ENCODE assay signal across 8 cellular contexts in the genomic region with DNA sequence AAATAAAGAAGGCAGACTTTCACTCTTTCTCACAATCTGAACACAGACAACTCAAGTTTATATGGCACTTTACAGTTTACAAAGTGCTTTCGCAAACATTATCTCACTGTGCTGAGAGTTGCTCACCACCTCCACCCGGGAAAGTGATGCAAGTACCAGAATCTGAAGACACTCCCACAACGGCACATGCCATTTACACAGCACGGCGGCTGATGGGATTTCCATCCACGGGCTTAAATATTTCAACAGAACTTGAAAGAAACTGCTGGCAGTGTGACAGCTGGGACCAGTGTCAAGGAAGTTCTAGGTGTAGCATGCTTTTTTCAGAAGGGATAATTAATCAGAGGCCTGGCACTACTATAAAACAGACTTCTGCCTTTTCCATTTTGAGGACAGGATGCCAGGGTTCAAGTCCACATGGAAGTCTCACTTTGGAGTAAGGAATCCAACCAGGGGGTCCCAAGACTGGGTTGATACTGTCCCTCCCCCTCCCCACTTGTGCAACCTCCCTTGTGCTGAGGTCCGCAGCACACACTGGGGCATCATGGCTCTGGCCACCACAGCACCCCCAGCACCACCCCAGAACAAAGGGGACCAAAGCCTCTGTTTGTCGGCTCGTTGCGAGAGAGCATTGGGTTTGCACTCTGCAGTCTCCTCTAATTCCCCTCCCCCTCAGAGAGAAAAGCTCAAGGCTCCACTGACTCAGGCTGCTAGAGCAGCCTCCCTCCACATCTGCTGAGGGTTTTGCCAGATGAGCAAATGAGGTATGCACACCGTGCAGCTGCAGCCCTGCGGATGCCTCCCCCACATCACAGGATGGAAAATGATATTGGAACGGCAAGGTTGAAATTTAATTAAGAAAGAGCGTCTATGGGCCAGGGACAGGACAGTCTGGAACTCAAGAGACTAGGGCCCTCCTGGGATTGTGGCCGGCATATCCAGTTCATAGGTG.
DNase-seq lines count a peak whose midpoint lies in the region; ATAC-seq, FAIRE-seq and TF ChIP-seq lines count a peak whose summit lies in the region.

No MANE protein-coding gene starts in this region.

- H3K4me3 Mint-ChIP-seq in Caco-2 (ENCODE audit: unreplicated experiment), result no peak overlapping the region

- peaks cover 5% of the 10 kb centered on the region for H3K36me3 Mint-ChIP-seq in Caco-2 (ENCODE audit: insufficient read depth, unreplicated experiment)

- no peak overlapping the region for H3K27ac Mint-ChIP-seq in Caco-2 (ENCODE audit: unreplicated experiment)

- no peaks in the 10 kb centered on the region for H3K36me3 ChIP-seq in Caco-2 (ENCODE audit: control insufficient read depth, insufficient read depth, low read length)

- DNase-seq in Caco-2 (peak; percentile 29 to 34), NB4 (ENCODE audit: low read depth) (peak; percentile 12), choroid plexus epithelial cell (ENCODE audit: low read depth) (peak; percentile 58), omental fat pad (ENCODE audit: low spot score) (peak; percentile 58), NCI-H2029 (lab: John Stamatoyannopoulos, UW) (no peak), HTR-8/SVneo (ENCODE audit: insufficient read length, low spot score) (no peak)

- no peak for TF ChIP-seq POLR2A in NB4 (IDR thresholded peaks at IDR 0.05; ENCODE audit: extremely low read depth, insufficient read length)

- TF ChIP-seq CTCF in Caco-2 (IDR thresholded peaks at IDR 0.05; ENCODE audit: insufficient read depth in 1 of 2, low read depth in 1 of 2, low read length in 1 of 2, severe bottlenecking in 1 of 2, unreplicated experiment in 1 of 2) (no peak), NB4 (IDR thresholded peaks at IDR 0.05; ENCODE audit: low read depth, low read length) (no peak), choroid plexus epithelial cell (conservative IDR thresholded peaks at IDR 0.05; ENCODE audit: low read depth, low read length) (no peak), omental fat pad (IDR thresholded peaks at IDR 0.05) (no peak)

- no peaks in the 10 kb centered on the region for H3K27me3 ChIP-seq in Caco-2 (replicated peaks; ENCODE audit: control insufficient read depth, insufficient read depth, low read length)

- H3K4me1 ChIP-seq in Caco-2, result peaks cover 23% of the 10 kb centered on the region

- no peaks in the 10 kb centered on the region for H3K9me3 ChIP-seq in Caco-2

- intact Hi-C loops in Caco-2 (cut with micrococcal nuclease; ENCODE audit: unreplicated experiment), result no loop called here

- POLR2A ChIA-PET in Caco-2 (lab: Charles Lee), result interaction anchor here (0.6 kb wide), 1 partner anchor 48 kb away, joined by 5 read pairs; no protein-coding TSS in a partner anchor

- no TSS peak for BruUV-seq in Caco-2 (replicated peaks; lab: Mats Ljungman, UMichigan)

- H3K27me3 Mint-ChIP-seq in Caco-2 (ENCODE audit: insufficient read depth, unreplicated experiment), result no peaks in the 10 kb centered on the region

- H3K4me3 ChIP-seq in Caco-2 (ENCODE audit: low read depth, low read length) (no peak overlapping the region), NB4 (ENCODE audit: low read depth, low read length) (no peak overlapping the region), choroid plexus epithelial cell (ENCODE audit: low read depth, low read length) (no peak overlapping the region)

- peaks cover 13% of the 10 kb centered on the region for H3K4me1 Mint-ChIP-seq in Caco-2 (ENCODE audit: low read depth, unreplicated experiment)

- ATAC-seq in omental fat pad (ENCODE audit: low FRiP score), result peak; percentile 84
- ATAC-seq in HG03135 (IDR thresholded peaks at IDR 0.05; ENCODE audit: unreplicated experiment), result no peak
- ATAC-seq in GM18870 (IDR thresholded peaks at IDR 0.05; ENCODE audit: unreplicated experiment), result no peak

- no peaks in the 10 kb centered on the region for H3K9me3 Mint-ChIP-seq in Caco-2 (ENCODE audit: unreplicated experiment)

- no peak for FAIRE-seq in HTR-8/SVneo (lab: Jason Lieb, UNC)

- CTCF ChIA-PET in Caco-2 (lab: Charles Lee), result no interaction called here

Comparison
In these comparisons a context has a peak if more than half of its experiments do, and no peak if none do; other contexts are left out.
1. DNase-seq: peak in Caco-2 (2 of 2), NB4 (single experiment), choroid plexus epithelial cell (single experiment) and omental fat pad (single experiment); none in NCI-H2029 (single experiment) and HTR-8/SVneo (single experiment).